11 cellular contexts compared by ENCODE assay signal in the genomic region with DNA sequence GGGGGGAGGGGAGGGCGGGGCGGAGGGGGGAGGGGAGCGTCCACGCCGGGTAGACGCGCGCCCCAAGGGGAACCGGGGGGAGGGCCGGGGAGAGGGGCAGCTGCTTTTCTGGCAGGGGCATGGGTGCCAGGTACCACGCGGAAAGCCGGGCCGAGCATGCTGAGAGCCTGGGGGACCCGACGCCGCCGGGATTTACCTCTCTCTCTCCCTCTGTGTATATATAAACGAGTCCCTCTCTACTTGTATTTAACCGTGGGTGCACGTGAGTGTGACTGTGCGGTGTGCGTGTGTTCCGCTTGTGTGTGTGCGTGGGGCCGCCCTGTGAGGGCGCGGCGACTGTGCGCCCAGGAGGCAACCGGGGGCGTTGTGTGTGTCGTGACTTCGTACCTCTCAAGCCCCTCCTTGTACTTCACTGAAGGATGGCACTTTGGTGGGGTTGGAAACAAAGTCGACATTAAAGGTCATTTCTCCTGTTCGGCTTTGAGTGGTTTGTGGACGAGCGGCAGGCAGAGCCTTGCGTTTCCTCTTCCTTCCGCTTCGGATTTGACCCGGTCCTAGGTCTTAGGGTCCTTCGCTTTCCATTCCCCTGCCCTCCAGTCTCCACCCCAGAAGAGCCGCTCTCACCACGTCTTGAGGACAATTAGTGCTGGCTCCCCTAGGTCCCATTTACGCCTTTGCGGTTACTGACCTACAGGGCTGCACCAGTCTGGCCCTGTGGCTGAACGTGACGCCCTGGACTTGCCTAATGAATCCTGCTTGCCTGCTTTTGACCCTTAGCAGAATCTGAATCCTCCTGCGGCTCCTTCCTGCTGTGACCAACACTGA. TPM values are rescaled to one million over a fixed set of nuclear protein-coding genes. Genes with fewer than 3 reads are reported as not detected.
DNase-seq lines count a peak whose midpoint lies in the region; ATAC-seq lines count a peak whose summit lies in the region.
"Had no signal": no experiment of that assay in that cellular context is flagged by ENCODE, and none has a peak within 500 bp of the region (broad histone marks: within the 10 kb centered on the region; RNA-seq: fewer than 3 reads in every experiment).

No MANE protein-coding gene starts in this region.

- ATAC-seq in activated T-cell treated with anti-CD3 and anti-CD28 coated beads, Interleukin-2, amount 50 U/mL, for 72 hours (replicated peaks in 1 of 2): no peak
- ATAC-seq in stimulated activated naive B cell treated with anti-CD40 and anti-IgM and Interleukin-4, amounts not matched to agents 10 μg/mL and 1 μg/mL and 100 μg/mL, for 72 hours (replicated peaks): peak in 1 of 2 donors; percentile 21
- ATAC-seq: PC-3 had no signal

- no peak overlapping the region for H3K27ac Mint-ChIP-seq in activated T-cell treated with anti-CD3 and anti-CD28 coated beads, Interleukin-2, amount 50 U/mL, for 72 hours
- peak overlapping the region; percentile 34 for H3K27ac Mint-ChIP-seq in activated naive CD8-positive, alpha-beta T cell treated with anti-CD3 and anti-CD28 coated beads for 36 hours
- H3K27ac Mint-ChIP-seq in stimulated activated naive B cell treated with anti-CD40 and anti-IgM and Interleukin-4, amounts not matched to agents 10 μg/mL and 1 μg/mL and 100 μg/mL, for 72 hours: peak overlapping the region; percentile 78

- peaks cover 8% of the 10 kb centered on the region for H3K4me1 Mint-ChIP-seq in activated T-cell treated with anti-CD3 and anti-CD28 coated beads, Interleukin-2, amount 50 U/mL, for 72 hours (ENCODE audit: low read depth)
- H3K4me1 Mint-ChIP-seq in activated naive CD8-positive, alpha-beta T cell treated with anti-CD3 and anti-CD28 coated beads for 36 hours: peaks cover 6% of the 10 kb centered on the region
- H3K4me1 Mint-ChIP-seq in stimulated activated naive B cell treated with anti-CD40 and anti-IgM and Interleukin-4, amounts not matched to agents 10 μg/mL and 1 μg/mL and 100 μg/mL, for 72 hours: peaks cover 9 to 10% of the 10 kb centered on the region in 2 donors

- peaks cover 66% of the 10 kb centered on the region for H3K27me3 Mint-ChIP-seq in activated T-cell treated with anti-CD3 and anti-CD28 coated beads, Interleukin-2, amount 50 U/mL, for 72 hours (ENCODE audit: low read depth)
- peaks cover 73% of the 10 kb centered on the region for H3K27me3 Mint-ChIP-seq in activated naive CD8-positive, alpha-beta T cell treated with anti-CD3 and anti-CD28 coated beads for 36 hours
- H3K27me3 Mint-ChIP-seq in stimulated activated naive B cell treated with anti-CD40 and anti-IgM and Interleukin-4, amounts not matched to agents 10 μg/mL and 1 μg/mL and 100 μg/mL, for 72 hours: peaks cover 70 to 85% of the 10 kb centered on the region in 2 donors

- peak overlapping the region; percentile 77 to 80 for H3K4me3 Mint-ChIP-seq in activated T-cell treated with anti-CD3 and anti-CD28 coated beads, Interleukin-2, amount 50 U/mL, for 72 hours
- H3K4me3 Mint-ChIP-seq in activated naive CD8-positive, alpha-beta T cell treated with anti-CD3 and anti-CD28 coated beads for 36 hours: peak overlapping the region; percentile 56
- H3K4me3 Mint-ChIP-seq in stimulated activated naive B cell treated with anti-CD40 and anti-IgM and Interleukin-4, amounts not matched to agents 10 μg/mL and 1 μg/mL and 100 μg/mL, for 72 hours: peak overlapping the region; percentile 74 to 77

- no peak for DNase-seq in activated T-cell treated with anti-CD3 and anti-CD28 coated beads, Interleukin-2, amount 50 U/mL, for 72 hours
- DNase-seq in activated T-cell treated with anti-CD3 and anti-CD28 coated beads for 4 hours: no peak
- DNase-seq in activated naive CD8-positive, alpha-beta T cell treated with anti-CD3 and anti-CD28 coated beads for 36 hours: no peak
- peak; percentile 30 for DNase-seq in iPS-NIHi11 (ENCODE audit: low spot score)
- no peak for DNase-seq in stimulated activated naive B cell treated with anti-CD40 and anti-IgM and Interleukin-4, amounts not matched to agents 10 μg/mL and 1 μg/mL and 100 μg/mL, for 72 hours
- no peak for DNase-seq in DMS114 treated with DMSO at 0.1 percent for 48 hours (lab: John Stamatoyannopoulos, UW; ENCODE audit: unreplicated experiment)
- no peak for DNase-seq in hepatic stellate cell (ENCODE audit: low spot score)
- DNase-seq in NK-92 (lab: John Stamatoyannopoulos, UW; ENCODE audit: unreplicated experiment): no peak
- DNase-seq: amygdala; PC-3; stimulated activated CD8-positive, alpha-beta memory T cell treated with anti-CD3 and anti-CD28 coated beads, Interleukin-4, amount 100 ng/mL, for 48 hours had no signal

- H3K9me3 Mint-ChIP-seq in activated T-cell treated with anti-CD3 and anti-CD28 coated beads, Interleukin-2, amount 50 U/mL, for 72 hours: no peaks in the 10 kb centered on the region
- H3K9me3 Mint-ChIP-seq in activated naive CD8-positive, alpha-beta T cell treated with anti-CD3 and anti-CD28 coated beads for 36 hours: no peaks in the 10 kb centered on the region
- H3K9me3 Mint-ChIP-seq in stimulated activated naive B cell treated with anti-CD40 and anti-IgM and Interleukin-4, amounts not matched to agents 10 μg/mL and 1 μg/mL and 100 μg/mL, for 72 hours: no peaks in the 10 kb centered on the region

- H3K36me3 Mint-ChIP-seq in activated T-cell treated with anti-CD3 and anti-CD28 coated beads, Interleukin-2, amount 50 U/mL, for 72 hours (ENCODE audit: insufficient read depth in 2 of 2): peaks cover 0 to 3% of the 10 kb centered on the region in 2 donors
- no peaks in the 10 kb centered on the region for H3K36me3 Mint-ChIP-seq in activated naive CD8-positive, alpha-beta T cell treated with anti-CD3 and anti-CD28 coated beads for 36 hours
- H3K36me3 Mint-ChIP-seq in stimulated activated naive B cell treated with anti-CD40 and anti-IgM and Interleukin-4, amounts not matched to agents 10 μg/mL and 1 μg/mL and 100 μg/mL, for 72 hours: no peaks in the 10 kb centered on the region

RNA-seq across cellular contexts. Expression of gene TTC1, which starts 36.2 kb away (rescaled TPM):
- total RNA-seq in activated T-cell treated with anti-CD3 and anti-CD28 coated beads, Interleukin-2, amount 50 U/mL, for 72 hours: 10 to 100 TPM; 46.8 to 50.5 TPM
- total RNA-seq in activated naive CD8-positive, alpha-beta T cell treated with anti-CD3 and anti-CD28 coated beads for 36 hours: 10 to 100 TPM; 69.7 to 73.9 TPM

RNA-seq across cellular contexts. Expression of gene ADRA1B, which starts 56.5 kb away (rescaled TPM):
- total RNA-seq in activated T-cell treated with anti-CD3 and anti-CD28 coated beads, Interleukin-2, amount 50 U/mL, for 72 hours: not detected
- not detected for total RNA-seq in activated naive CD8-positive, alpha-beta T cell treated with anti-CD3 and anti-CD28 coated beads for 36 hours
